In the genomic region with DNA sequence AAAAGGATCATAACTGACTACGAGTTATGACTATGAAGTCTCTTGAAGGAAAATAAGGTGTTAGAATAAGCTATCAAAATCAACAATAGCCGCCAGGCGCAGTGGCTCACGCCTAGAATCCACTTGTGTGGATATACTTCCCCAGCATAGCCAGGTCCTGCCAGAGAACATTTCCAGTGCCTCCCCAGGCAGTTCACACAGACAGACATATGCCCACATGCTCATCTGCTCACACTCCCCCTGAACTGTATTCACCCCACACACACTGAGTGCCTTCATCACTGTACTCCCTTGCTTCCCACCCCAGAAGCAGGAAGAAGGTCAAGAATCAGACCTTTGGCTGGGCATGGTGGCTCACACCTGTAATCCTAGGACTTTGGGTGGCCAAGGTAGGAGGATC, we compare ENCODE assay signal across 23 cellular contexts. TPM values are rescaled to one million over a fixed set of nuclear protein-coding genes. Genes with fewer than 3 reads are reported as not detected.
DNase-seq lines count a peak whose midpoint lies in the region; ATAC-seq, FAIRE-seq and TF ChIP-seq lines count a peak whose summit lies in the region.
"Had no signal": no experiment of that assay in that cellular context is flagged by ENCODE, and none has a peak within 500 bp of the region (broad histone marks: within the 10 kb centered on the region; RNA-seq: fewer than 3 reads in every experiment).

No MANE protein-coding gene starts in this region.

- H3K9ac ChIP-seq in HepG2 (ENCODE audit: insufficient read depth, low read depth, low read length) = no peak overlapping the region
- no peak overlapping the region for H3K9ac ChIP-seq in endodermal cell (ENCODE audit: extremely low read depth, low read length, poor library complexity, severe bottlenecking)
- H3K9ac ChIP-seq: BLaER1, SK-N-SH had no signal

- H3K4me3 ChIP-seq in HepG2 (replicated peaks in 1 of 3; ENCODE audit: insufficient read depth in 1 of 3, low read depth in 2 of 3, low read length in 3 of 3) (no peak overlapping the region), right lobe of liver (no peak overlapping the region), endodermal cell (ENCODE audit: low read length) (no peak overlapping the region), HAP-1 (no peak overlapping the region)
- H3K4me3 ChIP-seq: BLaER1 had no signal

- H3K9me3 ChIP-seq in HepG2 (ENCODE audit: low read length) (no peaks in the 10 kb centered on the region), right lobe of liver (no peaks in the 10 kb centered on the region), endodermal cell (ENCODE audit: control insufficient read depth, low read length) (no peaks in the 10 kb centered on the region), HAP-1 (no peaks in the 10 kb centered on the region)
- H3K9me3 ChIP-seq: BLaER1, SK-N-SH had no signal

- TF ChIP-seq EP300 in HepG2 (IDR thresholded peaks at IDR 0.05; ENCODE audit: low read depth in 2 of 2, low read length in 2 of 2) (no peak), HepG2 (CRISPR knock-in tag; IDR thresholded peaks at IDR 0.05; ENCODE audit: borderline replicate concordance) (no peak)

- intact Hi-C loops in HepG2 (cut with micrococcal nuclease; ENCODE audit: unreplicated experiment) (no loop called here), right lobe of liver (cut with DNase I) (no loop called here)

- TF ChIP-seq CTCF in HepG2 (CRISPR knock-in tag; IDR thresholded peaks at IDR 0.05) (no peak), right lobe of liver (IDR thresholded peaks at IDR 0.05) (no peak), endodermal cell (conservative IDR thresholded peaks at IDR 0.05) (no peak), nephron (IDR thresholded peaks at IDR 0.05; ENCODE audit: unreplicated experiment in 3 of 3) (no peak)

- CTCF ChIA-PET in HepG2 (lab: Yijun Ruan, JAX; ENCODE audit: low intra/inter-chr PET ratio, low total read pairs) = no interaction called here

- H3K79me2 ChIP-seq in HepG2 (ENCODE audit: insufficient read depth, low read length) = peaks cover 98% of the 10 kb centered on the region

- H3K27me3 Mint-ChIP-seq in endodermal cell (ENCODE audit: insufficient read depth) (no peaks in the 10 kb centered on the region), nephron (ENCODE audit: low read depth) (no peaks in the 10 kb centered on the region)

- POLR2A ChIA-PET in HepG2 (lab: Yijun Ruan, JAX) = interaction anchor here (1.1 kb wide), 1 partner anchor 68 kb away, joined by 3 read pairs; no protein-coding TSS in a partner anchor

- no peak for FAIRE-seq in HepG2 (lab: Jason Lieb, UNC)
- FAIRE-seq: A204.1, HTR-8/SVneo, RCC 7860 had no signal

- in situ Hi-C loops in HepG2 (cut with HindIII; ENCODE audit: extremely low pct_ligation_motif_present, low pct_unique_long_range_greater_than_20kb) = no loop called here
- in situ Hi-C loops in HAP-1 (cut with MboI; ENCODE audit: low sequenced_read_pairs) = no loop called here

- TF ChIP-seq POLR2A in HepG2 (IDR thresholded peaks at IDR 0.05; ENCODE audit: insufficient read depth in 1 of 2, low read depth in 2 of 2, low read length in 2 of 2) (no peak), right lobe of liver (IDR thresholded peaks at IDR 0.05) (no peak)

- no peak overlapping the region for H2AFZ ChIP-seq in HepG2 (ENCODE audit: low read length)

- no peak for DNase-seq in HepG2 (ENCODE audit: low spot score)
- no peak for DNase-seq in right lobe of liver
- DNase-seq in endodermal cell = peak; percentile 35
- no peak for DNase-seq in HAP-1 (ENCODE audit: low spot score in 2 of 2)
- DNase-seq in amniotic stem cell (lab: John Stamatoyannopoulos, UW) = no peak
- DNase-seq: CD4-positive, CD25-positive, alpha-beta regulatory T cell; DMS153; DND-41; KG1; MM.1S; NCI-H2029; NCI-H446; NCI-H524 treated with DMSO at 0.1 percent for 48 hours; NCI-H774; SIG-M5; SK-N-SH had no signal

- over 99% methylated on average over 4 of the region's 4 CpGs for WGBS in HepG2 (ENCODE audit: low lambda C conversion rate)
- 96% methylated on average over 3 of the region's 4 CpGs for WGBS in right lobe of liver (ENCODE audit: insufficient coverage, low coverage, low lambda C conversion rate, missing lambda C conversion rate)
- WGBS in endodermal cell (ENCODE audit: insufficient coverage in 1 of 2, insufficient read length in 1 of 2), 2 experiments = 90 to 96% methylated on average over 4 of the region's 4 CpGs

- no TSS peak for BruUV-seq in HepG2 (replicated peaks; lab: Mats Ljungman, UMichigan)

- H3K4me3 Mint-ChIP-seq in endodermal cell (no peak overlapping the region), nephron (no peak overlapping the region)

- H3K27ac ChIP-seq in HepG2 (ENCODE audit: extremely low read length, insufficient read depth, low read length) (no peak overlapping the region), right lobe of liver (no peak overlapping the region), endodermal cell (ENCODE audit: low read depth, low read length) (no peak overlapping the region)
- H3K27ac ChIP-seq: BLaER1 had no signal

- no peaks in the 10 kb centered on the region for H3K36me3 ChIP-seq in HepG2 (replicated peaks in 1 of 2; ENCODE audit: control insufficient read depth in 1 of 2, insufficient read depth in 2 of 2, low read length in 2 of 2)
- no peaks in the 10 kb centered on the region for H3K36me3 ChIP-seq in right lobe of liver
- no peaks in the 10 kb centered on the region for H3K36me3 ChIP-seq in endodermal cell (ENCODE audit: control insufficient read depth, insufficient read depth, low read length)
- H3K36me3 ChIP-seq in HAP-1 (replicated peaks) = no peaks in the 10 kb centered on the region

- no peak overlapping the region for H3K4me2 ChIP-seq in HepG2 (ENCODE audit: low read depth, low read length)
- H3K4me2 ChIP-seq: BLaER1, SK-N-SH had no signal

- H3K36me3 Mint-ChIP-seq in endodermal cell (ENCODE audit: low read depth) (no peaks in the 10 kb centered on the region), nephron (ENCODE audit: low read depth) (peaks cover 5% of the 10 kb centered on the region)
- H3K36me3 Mint-ChIP-seq: CD4-positive, CD25-positive, alpha-beta regulatory T cell had no signal

- peak; percentile 35; the same call in 2 of the 3 replicates for ATAC-seq in HepG2
- no peak for ATAC-seq in right lobe of liver
- no peak for ATAC-seq in GM21390 (IDR thresholded peaks at IDR 0.05; ENCODE audit: unreplicated experiment)
- no peak for ATAC-seq in GM21619 (IDR thresholded peaks at IDR 0.05; ENCODE audit: unreplicated experiment)

- H3K4me1 ChIP-seq in HepG2 (ENCODE audit: insufficient read depth, low read length) = peaks cover 88% of the 10 kb centered on the region
- peaks cover 0 to 28% (median 7%) of the 10 kb centered on the region in 4 donors for H3K4me1 ChIP-seq in right lobe of liver
- no peaks in the 10 kb centered on the region for H3K4me1 ChIP-seq in endodermal cell (ENCODE audit: control insufficient read depth, insufficient read depth, low read length)
- H3K4me1 ChIP-seq in HAP-1 = peaks cover 24% of the 10 kb centered on the region

- peaks cover 57% of the 10 kb centered on the region for H4K20me1 ChIP-seq in HepG2 (ENCODE audit: insufficient read depth, low read length)

- TF ChIP-seq RAD21 in HepG2 (CRISPR knock-in tag; IDR thresholded peaks at IDR 0.05) = no peak

- H3K4me1 Mint-ChIP-seq in endodermal cell (peaks cover 43% of the 10 kb centered on the region), nephron (peaks cover 44% of the 10 kb centered on the region)

- H3K27me3 ChIP-seq in HepG2 (ENCODE audit: control insufficient read depth in 1 of 2, insufficient read depth in 2 of 2, low read length in 2 of 2) (no peaks in the 10 kb centered on the region), right lobe of liver (no peaks in the 10 kb centered on the region), endodermal cell (ENCODE audit: control insufficient read depth, insufficient read depth, low read length, poor library complexity, severe bottlenecking) (no peaks in the 10 kb centered on the region), HAP-1 (ENCODE audit: low read depth) (no peaks in the 10 kb centered on the region)
- H3K27me3 ChIP-seq: BLaER1 had no signal

- H3K9me3 Mint-ChIP-seq in endodermal cell (no peaks in the 10 kb centered on the region), nephron (no peaks in the 10 kb centered on the region)
- H3K9me3 Mint-ChIP-seq: CD4-positive, CD25-positive, alpha-beta regulatory T cell had no signal

- peak overlapping the region; percentile 28 for H3K27ac Mint-ChIP-seq in endodermal cell
- peak overlapping the region in 2 of 3 experiments; percentile 3 to 10 for H3K27ac Mint-ChIP-seq in nephron

TF ChIP-seq in HepG2, 621 proteins besides CTCF, POLR2A, EP300 and RAD21 (continues in another document):
- no peak for TF ChIP-seq MXI1 (IDR thresholded peaks at IDR 0.05; ENCODE audit: borderline replicate concordance, low read depth, low read length)
- no peak for TF ChIP-seq DNMT1 (CRISPR knock-in tag; IDR thresholded peaks at IDR 0.05)

RNA-seq across cellular contexts. Expression of a gene that starts 6.5 kb away (rescaled TPM):
- total RNA-seq in HepG2 (2016; rRNA removed; fragmentation: Illumina TruSeq; extraction: Trizol) (18.6 and 21.9 TPM in 2 replicates), right lobe of liver (10 to 100 TPM; 17.5 to 38.4 (median 25.0) TPM), endodermal cell (100 to 1,000 TPM; 159 to 179 TPM)
- total RNA-seq in HepG2 (2016; cell fraction: cytosol; rRNA removed; fragmentation: Illumina TruSeq; extraction: Trizol; ENCODE audit: low read depth) = 254 and 312 TPM in 2 replicates
- 13.9 and 17.5 TPM in 2 replicates for total RNA-seq in HepG2 (2016; cell fraction: insoluble cytoplasmic fraction; rRNA removed; fragmentation: Illumina TruSeq; extraction: Trizol)
- 58.9 and 60.2 TPM in 2 replicates for total RNA-seq in HepG2 (2016; cell fraction: membrane; rRNA removed; fragmentation: Illumina TruSeq; extraction: Trizol)
- 39.1 and 43.0 TPM in 2 replicates for total RNA-seq in HepG2 (2016; cell fraction: nucleus; rRNA removed; fragmentation: Illumina TruSeq; extraction: Trizol)
- polyA plus RNA-seq in HepG2 (2011; rRNA removed) = 15.9 and 18.3 TPM in 2 replicates
- polyA plus RNA-seq in HepG2 (2011; cell fraction: cytosol; rRNA removed) = 7.2 and 7.4 TPM in 2 replicates
- polyA plus RNA-seq in HepG2 (2011; cell fraction: nucleus; rRNA removed) = 66.9 and 79.6 TPM in 2 replicates
- polyA plus RNA-seq in HepG2 (2012) = 42.4 and 45.9 TPM in 2 replicates
- 1.7 and 2.2 TPM in 2 replicates for polyA plus RNA-seq in HepG2 (2016; cell fraction: cytosol; fragmentation: Illumina TruSeq; extraction: Trizol; ENCODE audit: low read depth)
- polyA plus RNA-seq in HepG2 (2016; cell fraction: insoluble cytoplasmic fraction; fragmentation: Illumina TruSeq; extraction: Trizol; ENCODE audit: low read depth) = 11.9 and 19.5 TPM in 2 replicates
- polyA plus RNA-seq in HepG2 (2016; cell fraction: membrane; fragmentation: Illumina TruSeq; extraction: Trizol; ENCODE audit: low read depth) = 5.0 and 7.3 TPM in 2 replicates
- 58.3 and 59.3 TPM in 2 replicates for polyA plus RNA-seq in HepG2 (2016; cell fraction: nucleus; fragmentation: Illumina TruSeq; extraction: Trizol; ENCODE audit: insufficient read depth, low read depth)
- polyA minus RNA-seq in HepG2 (2011; rRNA and poly(A)+ RNA removed; ENCODE audit: low replicate concordance) = 39.2 and 98.5 TPM in 2 replicates
- 79.8 and 99.4 TPM in 2 replicates for polyA minus RNA-seq in HepG2 (2011; cell fraction: cytosol; rRNA and poly(A)+ RNA removed)
- 178 and 188 TPM in 2 replicates for polyA minus RNA-seq in HepG2 (2011; cell fraction: nucleus; rRNA and poly(A)+ RNA removed)
- polyA plus RNA-seq in endodermal cell (2013, experiment 1 of 2) = 120 TPM
- 97.7 TPM for polyA plus RNA-seq in endodermal cell (2013, experiment 2 of 2)
